ENCODE assay signal across 8 cellular contexts in genomic region chr20:10434832-10435812, GRCh38. TPM values are rescaled to one million over a fixed set of nuclear protein-coding genes. Genes with fewer than 3 reads are reported as not detected.
A peak's percentile ranks its signal among the peaks of the same experiment; 100 is the strongest.
DNase-seq lines count a peak whose midpoint lies in the region; ATAC-seq and TF ChIP-seq lines count a peak whose summit lies in the region.

SLX4IP (plus strand) TSS chr20:10435305; CDS start chr20:10458205, 22,900 bp downstream.

- no peak within 1 kb of the TSS for H2AK5ac ChIP-seq in mesendoderm (ENCODE audit: low read length)

- H3K4me1 Mint-ChIP-seq in endodermal cell = peaks cover 24% of the 10 kb centered on the region

- H3K9ac ChIP-seq in HUES48 (ENCODE audit: low read depth, low read length) (peak within 1 kb of the TSS; percentile 91), NT2/D1 (ENCODE audit: insufficient read length, low read depth) (peak within 1 kb of the TSS; percentile 80), endodermal cell (ENCODE audit: extremely low read depth, low read length, poor library complexity, severe bottlenecking) (peak within 1 kb of the TSS; percentile 82), mesendoderm (ENCODE audit: low read length) (peak within 1 kb of the TSS; percentile 91)

- in situ Hi-C loops in Caki2 (cut with HindIII; ENCODE audit: low pct_unique_long_range_greater_than_20kb, low sequenced_read_pairs) = no loop called here

- no peaks in the 10 kb centered on the region for H3K36me3 ChIP-seq in HUES48 (ENCODE audit: control insufficient read depth, insufficient read depth, low read length)
- H3K36me3 ChIP-seq in NT2/D1 (ENCODE audit: insufficient read depth, insufficient read length, low read length) = peaks cover 10% of the 10 kb centered on the region
- H3K36me3 ChIP-seq in endodermal cell (ENCODE audit: control insufficient read depth, insufficient read depth, low read length) = no peaks in the 10 kb centered on the region
- H3K36me3 ChIP-seq in mesendoderm (ENCODE audit: control insufficient read depth, insufficient read depth, low read length) = no peaks in the 10 kb centered on the region

- peak within 1 kb of the TSS; percentile 91 for H3K4me3 Mint-ChIP-seq in endodermal cell

- peak within 1 kb of the TSS; percentile 96 for H3K56ac ChIP-seq in mesendoderm (ENCODE audit: low read length)

- no peaks in the 10 kb centered on the region for H3K9me3 ChIP-seq in HUES48 (ENCODE audit: control insufficient read depth, insufficient read depth, low read length)
- no peaks in the 10 kb centered on the region for H3K9me3 ChIP-seq in NT2/D1 (ENCODE audit: insufficient read depth, low read length)
- H3K9me3 ChIP-seq in endodermal cell (ENCODE audit: control insufficient read depth, low read length) = no peaks in the 10 kb centered on the region

- H3K4me2 ChIP-seq in mesendoderm (ENCODE audit: low read length) = peak within 1 kb of the TSS; percentile 42

- H3K4me3 ChIP-seq in HUES48 (ENCODE audit: low read depth, low read length) (peak within 1 kb of the TSS; percentile 92), NT2/D1 (ENCODE audit: insufficient read length, low read depth) (peak within 1 kb of the TSS; percentile 93), endodermal cell (ENCODE audit: low read length) (peak within 1 kb of the TSS; percentile 85), mesendoderm (ENCODE audit: low read length) (peak within 1 kb of the TSS; percentile 82)

- H3K18ac ChIP-seq in mesendoderm (ENCODE audit: low read length) = no peak within 1 kb of the TSS

- DNase-seq in Caki2 (ENCODE audit: low read depth) (peak; percentile 95), NT2/D1 (ENCODE audit: low read depth, low spot score) (peak; percentile 94), endodermal cell (peak; percentile 97), mesendoderm (peak; percentile 99)
- peak; percentile 70 for DNase-seq in activated CD8-positive, alpha-beta memory T cell treated with anti-CD3 and anti-CD28 coated beads, Interleukin-2, amount 50 U/mL, for 24 hours (ENCODE audit: extremely low read depth)
- DNase-seq in stimulated activated CD8-positive, alpha-beta memory T cell treated with anti-CD3 and anti-CD28 coated beads, Interleukin-15, amount 100 ng/mL, for 1 hour (ENCODE audit: low read depth) = peak; percentile 67

- H3K27me3 ChIP-seq in HUES48 (ENCODE audit: control insufficient read depth, insufficient read depth, low read length) (no peaks in the 10 kb centered on the region), NT2/D1 (ENCODE audit: insufficient read depth, insufficient read length) (no peaks in the 10 kb centered on the region), endodermal cell (ENCODE audit: control insufficient read depth, insufficient read depth, low read length, poor library complexity, severe bottlenecking) (no peaks in the 10 kb centered on the region), mesendoderm (ENCODE audit: insufficient read depth, low read length, poor library complexity) (no peaks in the 10 kb centered on the region)

- WGBS in endodermal cell (ENCODE audit: insufficient coverage in 1 of 2, insufficient read length in 1 of 2), 2 experiments = 2 to 3% methylated on average over 19 to 32 of the region's 32 CpGs
- no CpG with 5 or more reads among the region's 32 CpGs for WGBS in mesendoderm (ENCODE audit: extremely low coverage, insufficient coverage, low lambda C conversion rate)

- peaks cover 12% of the 10 kb centered on the region for H3K79me1 ChIP-seq in mesendoderm (ENCODE audit: low read length)

- peak; percentile 49 for ATAC-seq in GM21423 (IDR thresholded peaks at IDR 0.05; ENCODE audit: unreplicated experiment)

- no peak within 1 kb of the TSS for H3K23ac ChIP-seq in mesendoderm (ENCODE audit: low read length)

- TF ChIP-seq CTCF in endodermal cell (conservative IDR thresholded peaks at IDR 0.05) = no peak

- H4K5ac ChIP-seq in mesendoderm (ENCODE audit: low read length) = no peak within 1 kb of the TSS

- peaks cover 3% of the 10 kb centered on the region for H3K36me3 Mint-ChIP-seq in endodermal cell (ENCODE audit: low read depth)

- peaks cover 16% of the 10 kb centered on the region for H3K79me2 ChIP-seq in mesendoderm (ENCODE audit: control insufficient read depth, insufficient read depth, low read length)

- H4K8ac ChIP-seq in mesendoderm (ENCODE audit: low read depth, low read length) = no peak within 1 kb of the TSS

- no peak within 1 kb of the TSS for H2BK15ac ChIP-seq in mesendoderm (replicated peaks; ENCODE audit: low read depth)

- H3K4ac ChIP-seq in mesendoderm (ENCODE audit: low read depth, low read length) = peak within 1 kb of the TSS; percentile 71

- H3K27ac Mint-ChIP-seq in endodermal cell = peak within 1 kb of the TSS; percentile 94

- peaks cover 6% of the 10 kb centered on the region for H3K4me1 ChIP-seq in HUES48 (ENCODE audit: control insufficient read depth, insufficient read depth, low read length)
- no peaks in the 10 kb centered on the region for H3K4me1 ChIP-seq in NT2/D1 (ENCODE audit: insufficient read depth, insufficient read length)
- peaks cover under 1% of the 10 kb centered on the region for H3K4me1 ChIP-seq in endodermal cell (ENCODE audit: control insufficient read depth, insufficient read depth, low read length)
- H3K4me1 ChIP-seq in mesendoderm (ENCODE audit: control insufficient read depth, low read depth, low read length) = no peaks in the 10 kb centered on the region

- no peak within 1 kb of the TSS for H2BK120ac ChIP-seq in mesendoderm (ENCODE audit: low read depth, low read length)

- no peaks in the 10 kb centered on the region for H3K27me3 Mint-ChIP-seq in endodermal cell (ENCODE audit: insufficient read depth)

- no peaks in the 10 kb centered on the region for H3K9me3 Mint-ChIP-seq in endodermal cell

- peak within 1 kb of the TSS; percentile 47 for H2BK5ac ChIP-seq in mesendoderm (ENCODE audit: low read length)

- H3K27ac ChIP-seq in HUES48 (ENCODE audit: low read depth, low read length) (peak within 1 kb of the TSS; percentile 97), endodermal cell (ENCODE audit: low read depth, low read length) (peak within 1 kb of the TSS; percentile 84), mesendoderm (ENCODE audit: low read depth, low read length) (peak within 1 kb of the TSS; percentile 43)

RNA-seq across cellular contexts. Expression of gene SLX4IP, which starts in this region (rescaled TPM):
- 2.3 and 2.5 TPM in 2 replicates for total RNA-seq in Caki2 (2014; rRNA removed; shearing (Covaris generic); ENCODE audit: low replicate concordance)
- total RNA-seq in endodermal cell = 1 to 10 TPM; 9.2 to 9.5 TPM
- polyA plus RNA-seq in endodermal cell (2013, experiment 1 of 2) = 5.1 TPM
- 5.3 TPM for polyA plus RNA-seq in endodermal cell (2013, experiment 2 of 2)
- 2.2 TPM for polyA plus RNA-seq in mesendoderm (2013, experiment 1 of 2)
- 2.4 TPM for polyA plus RNA-seq in mesendoderm (2013, experiment 2 of 2)

Comparison
In these comparisons a context has a peak if more than half of its experiments do, and no peak if none do; other contexts are left out.
1. Peak in every context shown above with its lines: DNase-seq, ATAC-seq, H3K4me3 ChIP-seq and H3K27ac ChIP-seq.
2. H3K27ac ChIP-seq: peak in every context shown above with its lines; median percentile 97 in HUES48; 84 in endodermal cell; 43 in mesendoderm.